1 cellular context compared by ENCODE assay signal in genomic region chr5:174720612-174721521, GRCh38.
TF ChIP-seq lines count a peak whose summit lies in the region.

No MANE protein-coding gene starts in this region.

TF ChIP-seq in IMR-90, 13 proteins besides CTCF, POLR2A, EP300 and RAD21:
- TF ChIP-seq USF2 (IDR thresholded peaks at IDR 0.05; ENCODE audit: low read depth, low read length) (no peak), FOS (IDR thresholded peaks at IDR 0.05; ENCODE audit: low read depth, low read length) (no peak), SMC3 (IDR thresholded peaks at IDR 0.05; ENCODE audit: low read depth, low read length) (no peak), NFE2L2 (IDR thresholded peaks at IDR 0.05; ENCODE audit: low read depth, low read length) (no peak), MAZ (IDR thresholded peaks at IDR 0.05; ENCODE audit: borderline replicate concordance, low read depth, low read length) (no peak)
